In the genomic region with DNA sequence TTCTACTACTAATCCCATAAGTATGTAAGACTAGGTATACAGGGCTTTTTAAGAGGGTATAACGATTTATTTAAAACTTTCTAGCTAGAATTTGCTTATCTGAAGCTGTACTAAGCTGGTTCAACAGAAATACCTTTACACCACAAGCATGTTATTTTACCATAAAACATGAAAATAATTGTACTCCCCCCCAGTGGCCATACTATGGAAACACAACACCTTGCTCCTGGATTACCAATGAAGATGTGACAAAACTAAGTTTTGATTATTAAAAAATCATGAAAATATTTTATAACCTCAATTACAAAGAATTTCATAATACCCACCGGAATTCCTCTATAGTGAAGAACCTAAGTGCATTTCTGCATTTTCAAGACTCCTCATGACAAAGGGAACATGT, we compare ENCODE assay signal across 8 cellular contexts. TPM values are rescaled to one million over a fixed set of nuclear protein-coding genes. Genes with fewer than 3 reads are reported as not detected.
DNase-seq lines count a peak whose midpoint lies in the region; ATAC-seq and TF ChIP-seq lines count a peak whose summit lies in the region.

No MANE protein-coding gene starts in this region.

- H3K27ac Mint-ChIP-seq in activated T-helper 2 cell treated with anti-CD3 and anti-CD28 coated beads, Interferon-gamma antibody, Interleukin-2, Interleukin-4, amounts not matched to agents 10 μg/mL and 5 μg/mL and 100 μg/mL, durations not matched to agents 14 hours and 24 hours and 36 hours = peak overlapping the region; percentile 20
- H3K27ac Mint-ChIP-seq in memory B cell = no peak overlapping the region

- H3K4me3 Mint-ChIP-seq in activated T-helper 2 cell treated with anti-CD3 and anti-CD28 coated beads, Interferon-gamma antibody, Interleukin-2, Interleukin-4, amounts not matched to agents 10 μg/mL and 5 μg/mL and 100 μg/mL, durations not matched to agents 14 hours and 24 hours and 36 hours (ENCODE audit: low read depth) = no peak overlapping the region
- no peak overlapping the region for H3K4me3 Mint-ChIP-seq in memory B cell

- no peak for DNase-seq in activated T-helper 2 cell treated with anti-CD3 and anti-CD28 coated beads, Interferon-gamma antibody, Interleukin-2, Interleukin-4, amounts not matched to agents 10 μg/mL and 5 μg/mL and 100 μg/mL, durations not matched to agents 14 hours and 24 hours and 36 hours (ENCODE audit: low spot score)
- peak in 1 of 2 donors; percentile 62 for DNase-seq in memory B cell (ENCODE audit: low spot score in 2 of 2)
- DNase-seq in GOT3 (lab: John Stamatoyannopoulos, UW) = no peak
- DNase-seq in GDM1 (lab: John Stamatoyannopoulos, UW) = no peak

- TF ChIP-seq CTCF in GM12875 (IDR thresholded peaks at IDR 0.05; ENCODE audit: borderline replicate concordance, insufficient read depth, low read depth, low read length) = peak; percentile 31; the same call in 1 of the 2 replicates

- H3K4me3 ChIP-seq in GM12875 (ENCODE audit: low read depth, low read length) = no peak overlapping the region

- H3K27me3 Mint-ChIP-seq in activated T-helper 2 cell treated with anti-CD3 and anti-CD28 coated beads, Interferon-gamma antibody, Interleukin-2, Interleukin-4, amounts not matched to agents 10 μg/mL and 5 μg/mL and 100 μg/mL, durations not matched to agents 14 hours and 24 hours and 36 hours (ENCODE audit: low read depth) = no peaks in the 10 kb centered on the region
- H3K27me3 Mint-ChIP-seq in memory B cell = no peaks in the 10 kb centered on the region

- peaks cover 72% of the 10 kb centered on the region for H3K4me1 Mint-ChIP-seq in activated T-helper 2 cell treated with anti-CD3 and anti-CD28 coated beads, Interferon-gamma antibody, Interleukin-2, Interleukin-4, amounts not matched to agents 10 μg/mL and 5 μg/mL and 100 μg/mL, durations not matched to agents 14 hours and 24 hours and 36 hours (ENCODE audit: low read depth)
- H3K4me1 Mint-ChIP-seq in memory B cell = peaks cover 27% of the 10 kb centered on the region

- ATAC-seq in HG03175 (IDR thresholded peaks at IDR 0.05; ENCODE audit: unreplicated experiment) (peak; percentile 42), memory B cell (ENCODE audit: low read depth) (peak; percentile 79), GM21825 (IDR thresholded peaks at IDR 0.05; ENCODE audit: unreplicated experiment) (no peak), GM21576 (IDR thresholded peaks at IDR 0.05; ENCODE audit: unreplicated experiment) (no peak)

- intact Hi-C loops in activated T-helper 2 cell treated with anti-CD3 and anti-CD28 coated beads, Interferon-gamma antibody, Interleukin-2, Interleukin-4, amounts not matched to agents 10 μg/mL and 5 μg/mL and 100 μg/mL, durations not matched to agents 14 hours and 24 hours and 36 hours (cut with micrococcal nuclease) = loop anchor here (1.0 kb wide), 1 partner anchor 53 kb away; no protein-coding TSS in a partner anchor

- H3K36me3 Mint-ChIP-seq in activated T-helper 2 cell treated with anti-CD3 and anti-CD28 coated beads, Interferon-gamma antibody, Interleukin-2, Interleukin-4, amounts not matched to agents 10 μg/mL and 5 μg/mL and 100 μg/mL, durations not matched to agents 14 hours and 24 hours and 36 hours (ENCODE audit: low read depth) = peaks cover 26% of the 10 kb centered on the region
- no peaks in the 10 kb centered on the region for H3K36me3 Mint-ChIP-seq in memory B cell

- peaks cover 8% of the 10 kb centered on the region for H3K9me3 Mint-ChIP-seq in activated T-helper 2 cell treated with anti-CD3 and anti-CD28 coated beads, Interferon-gamma antibody, Interleukin-2, Interleukin-4, amounts not matched to agents 10 μg/mL and 5 μg/mL and 100 μg/mL, durations not matched to agents 14 hours and 24 hours and 36 hours
- no peaks in the 10 kb centered on the region for H3K9me3 Mint-ChIP-seq in memory B cell

RNA-seq across cellular contexts. Expression of gene LPIN2, which starts 27.3 kb away (rescaled TPM):
- 87.9 and 95.9 TPM in 2 replicates for total RNA-seq in activated T-helper 2 cell treated with anti-CD3 and anti-CD28 coated beads, Interferon-gamma antibody, Interleukin-2, Interleukin-4, amounts not matched to agents 10 μg/mL and 5 μg/mL and 100 μg/mL, durations not matched to agents 14 hours and 24 hours and 36 hours

Comparison
In these comparisons a context has a peak if more than half of its experiments do, and no peak if none do; other contexts are left out.
1. ATAC-seq: peak in HG03175 (single experiment) and memory B cell (single experiment); none in GM21825 (single experiment) and GM21576 (single experiment).